ENCODE assay signal across 8 cellular contexts in genomic region chr18:3012306-3012919, GRCh38. TPM values are rescaled to one million over a fixed set of nuclear protein-coding genes. Genes with fewer than 3 reads are reported as not detected.
DNase-seq lines count a peak whose midpoint lies in the region; ATAC-seq, FAIRE-seq and TF ChIP-seq lines count a peak whose summit lies in the region.

No MANE protein-coding gene starts in this region.

- peaks cover 0 to 41% of the 10 kb centered on the region in 2 experiments; a peak in 2 of 4 replicates for H3K79me2 ChIP-seq in H1 (ENCODE audit: control insufficient read depth in 1 of 2, insufficient read depth in 2 of 2, low read length in 2 of 2)

- H3K36me3 ChIP-seq in CD8-positive, alpha-beta T cell (ENCODE audit: insufficient read depth, low read length): peaks cover 7% of the 10 kb centered on the region
- H3K36me3 ChIP-seq in H1 (ENCODE audit: control insufficient read depth in 2 of 4, insufficient read depth in 4 of 4, low read length in 3 of 4): peaks cover 0 to 7% (median under 1%) of the 10 kb centered on the region in 4 experiments; a peak in 1 of 8 replicates

- H3K9me3 ChIP-seq in CD8-positive, alpha-beta T cell (ENCODE audit: low read length): no peaks in the 10 kb centered on the region
- H3K9me3 ChIP-seq in H1 (ENCODE audit: insufficient read depth in 2 of 2, low read depth in 1 of 2, low read length in 1 of 2) (no peaks in the 10 kb centered on the region), mononuclear cell (ENCODE audit: low read depth, low read length) (no peaks in the 10 kb centered on the region)

- no peak overlapping the region for H2BK20ac ChIP-seq in H1 (ENCODE audit: low read length)

- no peak for TF ChIP-seq POLR2A in H1 (IDR thresholded peaks at IDR 0.05; ENCODE audit: control extremely low read depth in 1 of 2, low read depth in 2 of 2, low read length in 2 of 2)

- no peak overlapping the region for H4K91ac ChIP-seq in H1 (replicated peaks; ENCODE audit: insufficient read length, low read length)

- no peak overlapping the region for H4K5ac ChIP-seq in H1 (ENCODE audit: insufficient read length, low read depth, low read length)

- no peak overlapping the region for H2BK5ac ChIP-seq in H1 (ENCODE audit: low read depth, low read length)

- H3K4me3 Mint-ChIP-seq in CD8-positive, alpha-beta T cell: peak overlapping the region; percentile 95
- H3K4me3 Mint-ChIP-seq in stimulated activated naive B cell treated with anti-CD40 and anti-IgM and Interleukin-4, amounts not matched to agents 10 μg/mL and 1 μg/mL and 100 μg/mL, for 72 hours: peak overlapping the region; percentile 86 to 91

- CTCF ChIA-PET in CD8-positive, alpha-beta T cell (lab: Charles Lee): interaction anchor here (1.1 to 1.6 kb wide), 2 partner anchors 10 to 18 kb away, joined by 3 to 6 read pairs; no protein-coding TSS in a partner anchor
- CTCF ChIA-PET in H1 (lab: Charles Lee; ENCODE audit: partially characterized antibody): no interaction called here

- peaks cover 0 to 2% of the 10 kb centered on the region in 2 experiments for H4K20me1 ChIP-seq in H1 (replicated peaks in 1 of 2; ENCODE audit: control insufficient read depth in 1 of 2, insufficient read depth in 2 of 2, low read length in 2 of 2)

- intact Hi-C loops in CD8-positive, alpha-beta T cell (cut with DNase I, micrococcal nuclease): loop anchor here (1.0 to 5.0 kb wide), 5 partner anchors 18 to 440 kb away; partner anchors contain the start of genes MYL12B (in 2 of the 2), MYL12A (in 1 of the 2) and TGIF1 (in 1 of the 2)

- 2% methylated on average over 21 of the region's 61 CpGs; no CpG with 5 or more reads in 1 of the 2 experiments for WGBS in H1 (ENCODE audit: extremely low coverage in 1 of 2, insufficient coverage in 1 of 2, insufficient read length in 1 of 2, insufficient replicate concordance in 2 of 2, low coverage in 1 of 2, low lambda C conversion rate in 2 of 2, missing lambda C conversion rate in 1 of 2), 2 experiments

- peak overlapping the region; percentile 93 for H3K27ac Mint-ChIP-seq in CD8-positive, alpha-beta T cell
- peak overlapping the region; percentile 94 for H3K27ac Mint-ChIP-seq in stimulated activated naive B cell treated with anti-CD40 and anti-IgM and Interleukin-4, amounts not matched to agents 10 μg/mL and 1 μg/mL and 100 μg/mL, for 72 hours

- POLR2A ChIA-PET in CD8-positive, alpha-beta T cell (lab: Charles Lee): interaction anchor here (0.6 to 3.9 kb wide), 6 partner anchors 14 to 49 kb away, joined by 3 to 21 read pairs (median 4); no protein-coding TSS in a partner anchor
- POLR2A ChIA-PET in H1 (lab: Charles Lee; ENCODE audit: partially characterized antibody): interaction anchor here (0.8 to 2.2 kb wide), 3 partner anchors 13 to 236 kb away, joined by 3 to 7 read pairs (median 3); no protein-coding TSS in a partner anchor

- no peak overlapping the region for H2BK12ac ChIP-seq in H1 (ENCODE audit: low read depth, low read length)

- peaks cover 55% of the 10 kb centered on the region for H3K4me1 ChIP-seq in CD8-positive, alpha-beta T cell (ENCODE audit: insufficient read depth, low read length)
- H3K4me1 ChIP-seq in H1 (replicated peaks in 1 of 4; ENCODE audit: control insufficient read depth in 3 of 4, insufficient read depth in 4 of 4, low read length in 3 of 4) (peaks cover 0 to 6% (median 2%) of the 10 kb centered on the region in 4 experiments; a peak in 3 of 7 replicates), mononuclear cell (ENCODE audit: insufficient read depth, low read length) (peaks cover 83% of the 10 kb centered on the region)

- H3K23ac ChIP-seq in H1 (ENCODE audit: insufficient read length): no peak overlapping the region

- H2BK120ac ChIP-seq in H1 (replicated peaks; ENCODE audit: low read depth, low read length): no peak overlapping the region

- H3K9ac ChIP-seq in H1 (replicated peaks in 1 of 4; ENCODE audit: extremely low read depth in 1 of 4, low read depth in 3 of 4, low read length in 3 of 4): peak overlapping the region; percentile 55 to 89 (median 68)

- FAIRE-seq in H1 (lab: Jason Lieb, UNC): no peak

- H2AK5ac ChIP-seq in H1 (ENCODE audit: low read depth, low read length): no peak overlapping the region

- H3K14ac ChIP-seq in H1 (ENCODE audit: insufficient read length): no peak overlapping the region

- H4K8ac ChIP-seq in H1 (ENCODE audit: extremely low read depth, insufficient read depth, low read length): peak overlapping the region; percentile 60; the same call in 1 of the 2 replicates

- H3K18ac ChIP-seq in H1 (ENCODE audit: extremely low read depth, low read length): peak overlapping the region; percentile 40; the same call in 1 of the 2 replicates

- peak overlapping the region; percentile 51 for H3K4me3 ChIP-seq in CD8-positive, alpha-beta T cell (ENCODE audit: low read depth, low read length)
- H3K4me3 ChIP-seq in H1 (ENCODE audit: extremely low read depth in 1 of 4, insufficient read depth in 2 of 4, low read depth in 3 of 4, low read length in 4 of 4): peak overlapping the region; percentile 51 to 84 (median 72)
- peak overlapping the region; percentile 76 for H3K4me3 ChIP-seq in mononuclear cell (ENCODE audit: low read length)

- no peaks in the 10 kb centered on the region for H3K27me3 ChIP-seq in CD8-positive, alpha-beta T cell (ENCODE audit: insufficient read depth, low read length)
- H3K27me3 ChIP-seq in H1 (replicated peaks in 1 of 4; ENCODE audit: control insufficient read depth in 3 of 4, extremely low read depth in 1 of 4, insufficient read depth in 3 of 4, low read length in 3 of 4) (no peaks in the 10 kb centered on the region; a peak in 1 of 7 replicates), mononuclear cell (ENCODE audit: insufficient read depth, low read length) (no peaks in the 10 kb centered on the region)

- H3K56ac ChIP-seq in H1 (replicated peaks; ENCODE audit: insufficient read length, low read depth, low read length): no peak overlapping the region

- H3K4me2 ChIP-seq in H1 (ENCODE audit: insufficient read depth in 1 of 2, low read depth in 2 of 2, low read length in 2 of 2): peak overlapping the region; percentile 65 to 68

- TF ChIP-seq RAD21 in H1 (IDR thresholded peaks at IDR 0.05 in 1 of 2, conservative IDR thresholded peaks at IDR 0.05 in 1 of 2; ENCODE audit: low read depth in 2 of 2, low read length in 2 of 2): no peak

- H3K27ac ChIP-seq in CD8-positive, alpha-beta T cell (ENCODE audit: low read depth, low read length): peak overlapping the region; percentile 65
- peak overlapping the region; percentile 51; the same call in 1 of the 2 replicates for H3K27ac ChIP-seq in H1 (ENCODE audit: low read depth, low read length)

- peaks cover 69% of the 10 kb centered on the region for H3K4me1 Mint-ChIP-seq in CD8-positive, alpha-beta T cell (ENCODE audit: low read depth)
- H3K4me1 Mint-ChIP-seq in stimulated activated naive B cell treated with anti-CD40 and anti-IgM and Interleukin-4, amounts not matched to agents 10 μg/mL and 1 μg/mL and 100 μg/mL, for 72 hours: peaks cover 34 to 58% of the 10 kb centered on the region in 2 donors

- no peaks in the 10 kb centered on the region for H3K9me3 Mint-ChIP-seq in CD8-positive, alpha-beta T cell
- no peaks in the 10 kb centered on the region for H3K9me3 Mint-ChIP-seq in stimulated activated naive B cell treated with anti-CD40 and anti-IgM and Interleukin-4, amounts not matched to agents 10 μg/mL and 1 μg/mL and 100 μg/mL, for 72 hours

- no peak for TF ChIP-seq CTCF in CD8-positive, alpha-beta T cell (IDR thresholded peaks at IDR 0.05)
- TF ChIP-seq CTCF in H1 (IDR thresholded peaks at IDR 0.05; ENCODE audit: control extremely low read depth in 1 of 3, insufficient read depth in 1 of 3, low read depth in 1 of 3, low read length in 3 of 3): no peak

- no peak overlapping the region for H2AFZ ChIP-seq in H1 (ENCODE audit: low read length)

- no peaks in the 10 kb centered on the region for H3K27me3 Mint-ChIP-seq in CD8-positive, alpha-beta T cell (ENCODE audit: low read depth)
- no peaks in the 10 kb centered on the region for H3K27me3 Mint-ChIP-seq in stimulated activated naive B cell treated with anti-CD40 and anti-IgM and Interleukin-4, amounts not matched to agents 10 μg/mL and 1 μg/mL and 100 μg/mL, for 72 hours

- no peaks in the 10 kb centered on the region; the same call in none of the 2 replicates for H3K79me1 ChIP-seq in H1 (ENCODE audit: low read depth, low read length)

- no peak; a peak in 1 of 3 replicates for TF ChIP-seq EP300 in H1 (IDR thresholded peaks at IDR 0.05; ENCODE audit: borderline replicate concordance in 1 of 2, low read depth in 2 of 2, low read length in 2 of 2)

- ATAC-seq in CD8-positive, alpha-beta T cell: peak; percentile 28
- ATAC-seq in GM21528 (IDR thresholded peaks at IDR 0.05; ENCODE audit: low FRiP score, unreplicated experiment): peak; percentile 37
- peak; percentile 35 to 40 for ATAC-seq in stimulated activated naive B cell treated with anti-CD40 and anti-IgM and Interleukin-4, amounts not matched to agents 10 μg/mL and 1 μg/mL and 100 μg/mL, for 72 hours (replicated peaks)

- peak in 6 of 7 experiments; percentile 25 to 61 (median 38) for DNase-seq in CD8-positive, alpha-beta T cell
- DNase-seq in LoVo (ENCODE audit: low spot score) (peak; percentile 9), H1 (ENCODE audit: low read depth in 1 of 2, low spot score in 2 of 2) (peak in 1 of 2 experiments; percentile 70), mesenteric fat pad (ENCODE audit: low spot score) (no peak)
- DNase-seq in activated CD4-positive, alpha-beta T cell treated with anti-CD3 and anti-CD28 coated beads, Interleukin-2, amount 50 U/mL, for 4 hours: peak; percentile 21 to 32
- no peak for DNase-seq in stimulated activated naive B cell treated with anti-CD40 and anti-IgM and Interleukin-4, amounts not matched to agents 10 μg/mL and 1 μg/mL and 100 μg/mL, for 72 hours

- no peaks in the 10 kb centered on the region; the same call in none of the 2 replicates for H3K23me2 ChIP-seq in H1 (ENCODE audit: low read depth, low read length)

- H3K4ac ChIP-seq in H1 (replicated peaks; ENCODE audit: insufficient read length, low read depth, low read length): no peak overlapping the region

- H3K36me3 Mint-ChIP-seq in CD8-positive, alpha-beta T cell: peaks cover 34% of the 10 kb centered on the region
- H3K36me3 Mint-ChIP-seq in stimulated activated naive B cell treated with anti-CD40 and anti-IgM and Interleukin-4, amounts not matched to agents 10 μg/mL and 1 μg/mL and 100 μg/mL, for 72 hours: peaks cover 9 to 19% of the 10 kb centered on the region in 2 donors

- no peak overlapping the region for H2BK15ac ChIP-seq in H1 (ENCODE audit: low read length)

RNA-seq across cellular contexts. Expression of gene LPIN2, which starts 0.5 kb away (rescaled TPM):
- 10 to 100 TPM; 50.3 to 50.9 TPM for total RNA-seq in CD8-positive, alpha-beta T cell
- 13.8 and 14.2 TPM in 2 replicates for total RNA-seq in H1 (2021; fragmentation: NEBNext Ultra II Directional; extraction: Animal tissue kit (Norgen Biotek cat#: 25700))
- polyA plus RNA-seq in H1 (2011; rRNA removed): 7.4 and 7.7 TPM in 2 replicates
- polyA plus RNA-seq in H1 (2011; cell fraction: cytosol; rRNA removed): 11.6 TPM
- polyA plus RNA-seq in H1 (2011; cell fraction: nucleus; rRNA removed): 12.2 TPM
- 8.6 to 10.8 TPM (median 9.6 TPM) in 4 replicates for polyA plus RNA-seq in H1 (2012, experiment 1 of 2)
- 1.7 TPM for polyA plus RNA-seq in H1 (2012, experiment 2 of 2)
- polyA plus RNA-seq in H1 (2013, experiment 1 of 2): 7.6 TPM
- polyA plus RNA-seq in H1 (2013, experiment 2 of 2): 7.8 TPM
- polyA minus RNA-seq in H1 (2011; rRNA and poly(A)+ RNA removed): 14.3 and 16.1 TPM in 2 replicates
- 9.8 TPM for polyA minus RNA-seq in H1 (2011; cell fraction: cytosol; rRNA and poly(A)+ RNA removed)
- 18.0 TPM for polyA minus RNA-seq in H1 (2011; cell fraction: nucleus; rRNA and poly(A)+ RNA removed)
- total RNA-seq in mononuclear cell: 51.1 TPM
- 29.0 TPM for total RNA-seq in mesenteric fat pad

Comparison
In these comparisons a context has a peak if more than half of its experiments do, and no peak if none do; other contexts are left out.
1. DNase-seq: peak in CD8-positive, alpha-beta T cell (6 of 7), LoVo (single experiment) and activated CD4-positive, alpha-beta T cell treated with anti-CD3 and anti-CD28 coated beads, Interleukin-2, amount 50 U/mL, for 4 hours (2 of 2); none in stimulated activated naive B cell treated with anti-CD40 and anti-IgM and Interleukin-4, amounts not matched to agents 10 μg/mL and 1 μg/mL and 100 μg/mL, for 72 hours (single experiment) and mesenteric fat pad (single experiment).
2. Peak in every context shown above with its lines, with median percentiles within 50 percentile points of each other: ATAC-seq and H3K4me3 ChIP-seq.